In genomic region chr11:47337229-47337924, GRCh38 we compare ENCODE assay signal across 1 cellular context.
A peak's percentile ranks its signal among the peaks of the same experiment; 100 is the strongest.
TF ChIP-seq lines count a peak whose summit lies in the region.

No MANE protein-coding gene starts in this region.

TF ChIP-seq in K562, 482 proteins besides CTCF, POLR2A, EP300 and RAD21 (continued from another document):
- TF ChIP-seq, protein P1, sequence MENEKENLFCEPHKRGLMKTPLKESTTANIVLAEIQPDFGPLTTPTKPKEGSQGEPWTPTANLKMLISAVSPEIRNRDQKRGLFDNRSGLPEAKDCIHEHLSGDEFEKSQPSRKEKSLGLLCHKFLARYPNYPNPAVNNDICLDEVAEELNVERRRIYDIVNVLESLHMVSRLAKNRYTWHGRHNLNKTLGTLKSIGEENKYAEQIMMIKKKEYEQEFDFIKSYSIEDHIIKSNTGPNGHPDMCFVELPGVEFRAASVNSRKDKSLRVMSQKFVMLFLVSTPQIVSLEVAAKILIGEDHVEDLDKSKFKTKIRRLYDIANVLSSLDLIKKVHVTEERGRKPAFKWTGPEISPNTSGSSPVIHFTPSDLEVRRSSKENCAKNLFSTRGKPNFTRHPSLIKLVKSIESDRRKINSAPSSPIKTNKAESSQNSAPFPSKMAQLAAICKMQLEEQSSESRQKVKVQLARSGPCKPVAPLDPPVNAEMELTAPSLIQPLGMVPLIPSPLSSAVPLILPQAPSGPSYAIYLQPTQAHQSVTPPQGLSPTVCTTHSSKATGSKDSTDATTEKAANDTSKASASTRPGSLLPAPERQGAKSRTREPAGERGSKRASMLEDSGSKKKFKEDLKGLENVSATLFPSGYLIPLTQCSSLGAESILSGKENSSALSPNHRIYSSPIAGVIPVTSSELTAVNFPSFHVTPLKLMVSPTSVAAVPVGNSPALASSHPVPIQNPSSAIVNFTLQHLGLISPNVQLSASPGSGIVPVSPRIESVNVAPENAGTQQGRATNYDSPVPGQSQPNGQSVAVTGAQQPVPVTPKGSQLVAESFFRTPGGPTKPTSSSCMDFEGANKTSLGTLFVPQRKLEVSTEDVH (IDR thresholded peaks at IDR 0.05; ENCODE audit: low read depth, partially characterized antibody): no peak
- TF ChIP-seq PHF8 (IDR thresholded peaks at IDR 0.05; ENCODE audit: borderline replicate concordance, low read length): 0 out of 2 replicates have a peak, but pooled peaks have one; percentile 21
- TF ChIP-seq MCM5 (IDR thresholded peaks at IDR 0.05; ENCODE audit: low read depth): no peak
- TF ChIP-seq NR4A1 (CRISPR knock-in tag; IDR thresholded peaks at IDR 0.05): no peak
- TF ChIP-seq NR4A1 (tag; IDR thresholded peaks at IDR 0.05): peak; percentile 24; the same call in 1 of the 2 replicates
- TF ChIP-seq ZSCAN29 (IDR thresholded peaks at IDR 0.05): peak; percentile 100
- TF ChIP-seq MAFG (tag; conservative IDR thresholded peaks at IDR 0.05): peak; percentile 83
- no peak for TF ChIP-seq U2AF1 (optimal IDR thresholded peaks at IDR 0.05; ENCODE audit: low read depth, low read length)
- peak; percentile 54; the same call in 1 of the 2 replicates for TF ChIP-seq ZEB2 (IDR thresholded peaks at IDR 0.05)
- TF ChIP-seq, protein P2, sequence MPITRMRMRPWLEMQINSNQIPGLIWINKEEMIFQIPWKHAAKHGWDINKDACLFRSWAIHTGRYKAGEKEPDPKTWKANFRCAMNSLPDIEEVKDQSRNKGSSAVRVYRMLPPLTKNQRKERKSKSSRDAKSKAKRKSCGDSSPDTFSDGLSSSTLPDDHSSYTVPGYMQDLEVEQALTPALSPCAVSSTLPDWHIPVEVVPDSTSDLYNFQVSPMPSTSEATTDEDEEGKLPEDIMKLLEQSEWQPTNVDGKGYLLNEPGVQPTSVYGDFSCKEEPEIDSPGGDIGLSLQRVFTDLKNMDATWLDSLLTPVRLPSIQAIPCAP (CRISPR knock-in tag; IDR thresholded peaks at IDR 0.05; ENCODE audit: borderline replicate concordance): no peak
- TF ChIP-seq, protein P3, sequence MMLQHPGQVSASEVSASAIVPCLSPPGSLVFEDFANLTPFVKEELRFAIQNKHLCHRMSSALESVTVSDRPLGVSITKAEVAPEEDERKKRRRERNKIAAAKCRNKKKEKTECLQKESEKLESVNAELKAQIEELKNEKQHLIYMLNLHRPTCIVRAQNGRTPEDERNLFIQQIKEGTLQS (IDR thresholded peaks at IDR 0.05): peak; percentile 75
- TF ChIP-seq, protein P3 (CRISPR knock-in tag; conservative IDR thresholded peaks at IDR 0.05): no peak
- TF ChIP-seq, protein P4, sequence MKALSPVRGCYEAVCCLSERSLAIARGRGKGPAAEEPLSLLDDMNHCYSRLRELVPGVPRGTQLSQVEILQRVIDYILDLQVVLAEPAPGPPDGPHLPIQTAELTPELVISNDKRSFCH (CRISPR knock-in tag; IDR thresholded peaks at IDR 0.05): no peak
- TF ChIP-seq, protein P4 (tag; IDR thresholded peaks at IDR 0.05): peak; percentile 31; the same call in 1 of the 2 replicates
- TF ChIP-seq, protein P5, sequence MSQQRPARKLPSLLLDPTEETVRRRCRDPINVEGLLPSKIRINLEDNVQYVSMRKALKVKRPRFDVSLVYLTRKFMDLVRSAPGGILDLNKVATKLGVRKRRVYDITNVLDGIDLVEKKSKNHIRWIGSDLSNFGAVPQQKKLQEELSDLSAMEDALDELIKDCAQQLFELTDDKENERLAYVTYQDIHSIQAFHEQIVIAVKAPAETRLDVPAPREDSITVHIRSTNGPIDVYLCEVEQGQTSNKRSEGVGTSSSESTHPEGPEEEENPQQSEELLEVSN (IDR thresholded peaks at IDR 0.05; ENCODE audit: borderline replicate concordance in 1 of 2, extremely low read depth in 1 of 2, insufficient read depth in 1 of 2, insufficient read length in 1 of 2, low read depth in 1 of 2, low read length in 1 of 2, poor library complexity in 1 of 2, severe bottlenecking in 1 of 2): peak; percentile 29 to 48
- TF ChIP-seq CBX8 (IDR thresholded peaks at IDR 0.05; ENCODE audit: borderline replicate concordance, extremely low read depth, low read depth, low read length, poor library complexity, severe bottlenecking): no peak
- no peak for TF ChIP-seq TARDBP (IDR thresholded peaks at IDR 0.05)
- TF ChIP-seq L3MBTL2 (IDR thresholded peaks at IDR 0.05): peak; percentile 62; the same call in 1 of the 2 replicates
- TF ChIP-seq SMAD4 (CRISPR knock-in tag; conservative IDR thresholded peaks at IDR 0.05): 0 out of 2 replicates have a peak, but pooled peaks have one; percentile 43
- no peak; the same call in 1 of the 2 replicates for TF ChIP-seq CREB1 (IDR thresholded peaks at IDR 0.05)
- TF ChIP-seq CREB1 (CRISPR knock-in tag; IDR thresholded peaks at IDR 0.05): peak; percentile 52; the same call in 1 of the 2 replicates
- peak; percentile 57; the same call in 1 of the 2 replicates for TF ChIP-seq MAFK (IDR thresholded peaks at IDR 0.05; ENCODE audit: low read length)
- peak; percentile 32; the same call in 1 of the 2 replicates for TF ChIP-seq ARID1B (IDR thresholded peaks at IDR 0.05)
- TF ChIP-seq CTBP1 (IDR thresholded peaks at IDR 0.05; ENCODE audit: borderline replicate concordance): peak; percentile 99
- TF ChIP-seq ZBTB7A (IDR thresholded peaks at IDR 0.05; ENCODE audit: borderline replicate concordance, control insufficient read depth, low read depth, low read length): peak; percentile 19; the same call in 1 of the 2 replicates
- peak; percentile 32; the same call in 1 of the 2 replicates for TF ChIP-seq BHLHE40 (IDR thresholded peaks at IDR 0.05; ENCODE audit: low read length)
- TF ChIP-seq, protein P6, sequence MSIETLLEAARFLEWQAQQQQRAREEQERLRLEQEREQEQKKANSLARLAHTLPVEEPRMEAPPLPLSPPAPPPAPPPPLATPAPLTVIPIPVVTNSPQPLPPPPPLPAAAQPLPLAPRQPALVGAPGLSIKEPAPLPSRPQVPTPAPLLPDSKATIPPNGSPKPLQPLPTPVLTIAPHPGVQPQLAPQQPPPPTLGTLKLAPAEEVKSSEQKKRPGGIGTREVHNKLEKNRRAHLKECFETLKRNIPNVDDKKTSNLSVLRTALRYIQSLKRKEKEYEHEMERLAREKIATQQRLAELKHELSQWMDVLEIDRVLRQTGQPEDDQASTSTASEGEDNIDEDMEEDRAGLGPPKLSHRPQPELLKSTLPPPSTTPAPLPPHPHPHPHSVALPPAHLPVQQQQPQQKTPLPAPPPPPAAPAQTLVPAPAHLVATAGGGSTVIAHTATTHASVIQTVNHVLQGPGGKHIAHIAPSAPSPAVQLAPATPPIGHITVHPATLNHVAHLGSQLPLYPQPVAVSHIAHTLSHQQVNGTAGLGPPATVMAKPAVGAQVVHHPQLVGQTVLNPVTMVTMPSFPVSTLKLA (conservative IDR thresholded peaks at IDR 0.05): 0 out of 4 replicates have a peak, but pooled peaks of 1 of the 2 experiments have one; percentile 42
- TF ChIP-seq MTA3 (IDR thresholded peaks at IDR 0.05; ENCODE audit: borderline replicate concordance): peak; percentile 53; the same call in 1 of the 2 replicates
- TF ChIP-seq PHF20 (IDR thresholded peaks at IDR 0.05; ENCODE audit: partially characterized antibody): peak; percentile 20
- peak; percentile 82 for TF ChIP-seq ZFX (CRISPR knock-in tag; IDR thresholded peaks at IDR 0.05)
- peak; percentile 27 for TF ChIP-seq RBBP5 (IDR thresholded peaks at IDR 0.05; ENCODE audit: borderline replicate concordance, insufficient read depth, low read length, poor library complexity, severe bottlenecking)
- TF ChIP-seq ZNF395 (CRISPR knock-in tag; IDR thresholded peaks at IDR 0.05): 0 out of 2 replicates have a peak, but pooled peaks have one; percentile 42
- peak; percentile 87 for TF ChIP-seq FOSL1 (tag; conservative IDR thresholded peaks at IDR 0.05)
- TF ChIP-seq CCNT2 (IDR thresholded peaks at IDR 0.05; ENCODE audit: borderline replicate concordance, extremely low read depth, insufficient read length, low read depth, low read length): peak; percentile 35
- TF ChIP-seq NR2C1 (IDR thresholded peaks at IDR 0.05): peak; percentile 90
- TF ChIP-seq NR2C1 (tag; IDR thresholded peaks at IDR 0.05): peak; percentile 92
- peak; percentile 93 for TF ChIP-seq MITF (IDR thresholded peaks at IDR 0.05)
